Comparison of ENCODE assay signal across 8 cellular contexts in genomic region chr11:67505605-67506396, GRCh38. TPM values are rescaled to one million over a fixed set of nuclear protein-coding genes. Genes with fewer than 3 reads are reported as not detected.
DNase-seq lines count a peak whose midpoint lies in the region; ATAC-seq and TF ChIP-seq lines count a peak whose summit lies in the region.

No MANE protein-coding gene starts in this region.

- peaks cover 0 to 11% (median 8%) of the 10 kb centered on the region in 3 donors for H3K27me3 ChIP-seq in psoas muscle (ENCODE audit: insufficient read depth in 3 of 3, low read length in 2 of 3)

- ATAC-seq in left ventricle myocardium superior (peak; percentile 62), psoas muscle (peak; percentile 71 to 77 (median 73))

- DNase-seq in AG08395 (ENCODE audit: low spot score) (peak; percentile 94), GM20000 (ENCODE audit: low spot score) (peak; percentile 88), NCI-H146 (lab: John Stamatoyannopoulos, UW) (peak; percentile 82), T-helper 2 cell (peak; percentile 82 to 96 (median 88)), left ventricle myocardium superior (peak; percentile 94), psoas muscle (peak; percentile 91 to 95), ureter (ENCODE audit: low spot score) (peak; percentile 92)

- no peaks in the 10 kb centered on the region for H3K9me3 ChIP-seq in psoas muscle

- WGBS in psoas muscle, 3 donors: 8 to 9% (median 8%) methylated on average over 16 to 17 of the region's 17 CpGs

- peak overlapping the region; percentile 90 for H3K4me3 ChIP-seq in psoas muscle

- H3K27ac ChIP-seq in angular gyrus (ENCODE audit: low read depth, low read length): peak overlapping the region; percentile 88
- H3K27ac ChIP-seq in psoas muscle: peak overlapping the region; percentile 99

- peaks cover 27% of the 10 kb centered on the region for H3K4me1 ChIP-seq in psoas muscle

- peak; percentile 94 for TF ChIP-seq CTCF in GM20000 (IDR thresholded peaks at IDR 0.05; ENCODE audit: extremely low read depth, missing control alignments)
- peak; percentile 97 for TF ChIP-seq CTCF in psoas muscle (IDR thresholded peaks at IDR 0.05)

- intact Hi-C loops in left ventricle myocardium superior (cut with micrococcal nuclease): no loop called here
- intact Hi-C loops in psoas muscle (cut with DNase I): loop anchor here (1.0 to 5.0 kb wide), 4 partner anchors 38 to 149 kb away; partner anchors contain the start of genes PPP1CA (in 2 of the 2) and TMEM134 (in 1 of the 2)

- peaks cover 0 to 11% of the 10 kb centered on the region in 2 donors for H3K36me3 ChIP-seq in psoas muscle (ENCODE audit: insufficient read depth in 1 of 2, low read depth in 1 of 2)

RNA-seq across cellular contexts. Expression of gene PITPNM1, which starts 0.6 kb away (rescaled TPM):
- total RNA-seq in left ventricle myocardium superior (45.5 TPM), psoas muscle (10 to 100 TPM in 2 of 4 donors, 1 to 10 TPM in 2; 6.7 to 16.1 (median 9.6) TPM), ureter (41.2 TPM)
- polyA plus RNA-seq in psoas muscle: 10 to 100 TPM in 1 of 3 donors, 1 to 10 TPM in 2; 2.3 to 11.3 (median 5.1) TPM

RNA-seq across cellular contexts. Expression of gene CDK2AP2, which starts 2.2 kb away (rescaled TPM):
- total RNA-seq in left ventricle myocardium superior: 55.0 TPM
- 10 to 100 TPM; 16.3 to 18.5 (median 18.1) TPM for total RNA-seq in psoas muscle
- polyA plus RNA-seq in psoas muscle: 10 to 100 TPM; 31.9 to 72.3 (median 48.0) TPM
- total RNA-seq in ureter: 40.5 TPM

RNA-seq across cellular contexts. Expression of gene CABP2, which starts 17.4 kb away (rescaled TPM):
- total RNA-seq in left ventricle myocardium superior (not detected), psoas muscle (not detected), ureter (not detected)
- polyA plus RNA-seq in psoas muscle: not detected

RNA-seq across cellular contexts. Expression of gene AIP, which starts 23.0 kb away (rescaled TPM):
- total RNA-seq in left ventricle myocardium superior (51.3 TPM), psoas muscle (10 to 100 TPM; 25.3 to 42.7 (median 29.9) TPM), ureter (46.8 TPM)
- 10 to 100 TPM; 57.4 to 71.5 (median 57.7) TPM for polyA plus RNA-seq in psoas muscle

RNA-seq across cellular contexts. Expression of gene TMEM134, which starts 36.8 kb away (rescaled TPM):
- total RNA-seq in left ventricle myocardium superior: 91.5 TPM
- total RNA-seq in psoas muscle: 10 to 100 TPM; 57.1 to 83.2 (median 66.2) TPM
- polyA plus RNA-seq in psoas muscle: 100 to 1,000 TPM in 1 of 3 donors, 10 to 100 TPM in 2; 81.7 to 121 (median 87.8) TPM
- total RNA-seq in ureter: 134 TPM

Comparison
In these comparisons a context has a peak if more than half of its experiments do, and no peak if none do; other contexts are left out.
1. Peak in every context shown above with its lines: DNase-seq, ATAC-seq, H3K4me3 ChIP-seq and H3K27ac ChIP-seq.